In the genomic region with DNA sequence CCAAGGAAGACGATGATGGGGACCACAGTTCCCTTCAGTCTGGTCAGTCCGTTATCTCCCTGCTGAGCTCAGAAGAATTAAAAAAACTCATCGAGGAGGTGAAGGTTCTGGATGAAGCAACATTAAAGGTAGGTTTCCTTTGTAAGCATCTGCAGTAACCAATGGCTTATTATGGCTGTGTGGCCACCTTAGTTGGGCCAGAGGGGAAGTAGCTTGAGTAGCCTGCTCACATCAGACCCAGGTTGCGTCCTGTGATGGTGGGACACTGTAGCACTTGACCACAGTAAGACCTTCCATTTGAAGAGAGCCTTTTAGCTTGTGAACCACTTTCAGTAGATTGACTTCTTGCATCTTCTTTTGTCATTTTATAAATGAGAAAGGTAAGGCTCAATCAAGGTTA, we compare ENCODE assay signal across 9 cellular contexts. TPM values are rescaled to one million over a fixed set of nuclear protein-coding genes. Genes with fewer than 3 reads are reported as not detected.
DNase-seq lines count a peak whose midpoint lies in the region; ATAC-seq and TF ChIP-seq lines count a peak whose summit lies in the region.
"Had no signal": no experiment of that assay in that cellular context is flagged by ENCODE, and none has a peak within 500 bp of the region (broad histone marks: within the 10 kb centered on the region; RNA-seq: fewer than 3 reads in every experiment).

No MANE protein-coding gene starts in this region.

- TF ChIP-seq CTCF in spleen (IDR thresholded peaks at IDR 0.05 in 8 of 11, conservative IDR thresholded peaks at IDR 0.05 in 3 of 11) = no peak
- no peak for TF ChIP-seq CTCF in body of pancreas (IDR thresholded peaks at IDR 0.05)

- H3K27me3 Mint-ChIP-seq in activated CD8-positive, alpha-beta T cell treated with anti-CD3 and anti-CD28 coated beads, Interleukin-2, amount 10 ng/mL, durations not matched to agents 7 days and 5 days (ENCODE audit: low read depth) = no peaks in the 10 kb centered on the region

- H3F3A ChIP-seq in GM23248 (ENCODE audit: insufficient read depth) = no peaks in the 10 kb centered on the region

- CTCF ChIA-PET in activated CD8-positive, alpha-beta T cell treated with anti-CD3 and anti-CD28 coated beads, Interleukin-2, amount 10 ng/mL, durations not matched to agents 7 days and 5 days (lab: Charles Lee) = interaction anchor here (0.9 to 16.6 kb wide), 9 partner anchors 10 to 111 kb away, joined by 3 to 243 read pairs (median 14); a partner anchor contains a TSS

- H3K27ac ChIP-seq in spleen (peak overlapping the region; percentile 49 to 98 (median 92)), GM23248 (no peak overlapping the region), body of pancreas (no peak overlapping the region)

- DNase-seq in activated CD8-positive, alpha-beta memory T cell treated with anti-CD3 and anti-CD28 coated beads for 24 hours = peak; percentile 60
- DNase-seq in activated CD8-positive, alpha-beta memory T cell treated with anti-CD3 and anti-CD28 coated beads, Interleukin-2, amount 50 U/mL, for 48 hours = no peak
- DNase-seq in activated CD8-positive, alpha-beta T cell treated with anti-CD3 and anti-CD28 coated beads, Interleukin-2, amount 10 ng/mL, durations not matched to agents 7 days and 5 days = no peak
- no peak for DNase-seq in spleen
- no peak for DNase-seq in GM23248
- no peak for DNase-seq in body of pancreas

- H3K4me3 Mint-ChIP-seq in activated CD8-positive, alpha-beta T cell treated with anti-CD3 and anti-CD28 coated beads, Interleukin-2, amount 10 ng/mL, durations not matched to agents 7 days and 5 days = peak overlapping the region; percentile 99
- H3K4me3 Mint-ChIP-seq: mesothelial cell of epicardium had no signal

- H3K36me3 ChIP-seq in spleen (peaks cover under 1 to 86% (median 65%) of the 10 kb centered on the region in 6 donors), GM23248 (ENCODE audit: low read depth) (no peaks in the 10 kb centered on the region), body of pancreas (replicated peaks in 1 of 2; ENCODE audit: insufficient read depth in 1 of 2, low read depth in 2 of 2) (no peaks in the 10 kb centered on the region)

- no peaks in the 10 kb centered on the region for H3K9me3 Mint-ChIP-seq in activated CD8-positive, alpha-beta T cell treated with anti-CD3 and anti-CD28 coated beads, Interleukin-2, amount 10 ng/mL, durations not matched to agents 7 days and 5 days (ENCODE audit: insufficient read depth)
- H3K9me3 Mint-ChIP-seq: mesothelial cell of epicardium had no signal

- H3K4me1 ChIP-seq in spleen = peaks cover 41 to 100% (median 87%) of the 10 kb centered on the region in 6 donors
- H3K4me1 ChIP-seq in GM23248 (ENCODE audit: insufficient read depth) = peaks cover 13% of the 10 kb centered on the region
- H3K4me1 ChIP-seq in body of pancreas = no peaks in the 10 kb centered on the region

- H3K4me3 ChIP-seq in spleen (peak overlapping the region in 7 of 8 donors; percentile 65 to 87 (median 73)), GM23248 (no peak overlapping the region), body of pancreas (no peak overlapping the region)

- in situ Hi-C loops in GM23248 (cut with MboI) = no loop called here

- peaks cover 51% of the 10 kb centered on the region for H3K4me1 Mint-ChIP-seq in activated CD8-positive, alpha-beta T cell treated with anti-CD3 and anti-CD28 coated beads, Interleukin-2, amount 10 ng/mL, durations not matched to agents 7 days and 5 days (ENCODE audit: low read depth)

- ATAC-seq in HG02870 (IDR thresholded peaks at IDR 0.05; ENCODE audit: unreplicated experiment) (peak; percentile 4), body of pancreas (no peak), HG02759 (IDR thresholded peaks at IDR 0.05; ENCODE audit: unreplicated experiment) (no peak)
- ATAC-seq in activated CD8-positive, alpha-beta T cell treated with anti-CD3 and anti-CD28 coated beads, Interleukin-2, amount 10 ng/mL, durations not matched to agents 7 days and 5 days = no peak

- H3K79me2 ChIP-seq in GM23248 (ENCODE audit: insufficient read depth) = no peaks in the 10 kb centered on the region

- no peak overlapping the region for H3K9ac ChIP-seq in GM23248

- peak overlapping the region; percentile 93 for H3K27ac Mint-ChIP-seq in activated CD8-positive, alpha-beta T cell treated with anti-CD3 and anti-CD28 coated beads, Interleukin-2, amount 10 ng/mL, durations not matched to agents 7 days and 5 days
- H3K27ac Mint-ChIP-seq: mesothelial cell of epicardium had no signal

- intact Hi-C loops in spleen (cut with DNase I; ENCODE audit: low total_unique reads) (no loop called here), body of pancreas (cut with DNase I) (no loop called here)

- peaks cover 96% of the 10 kb centered on the region for H3K36me3 Mint-ChIP-seq in activated CD8-positive, alpha-beta T cell treated with anti-CD3 and anti-CD28 coated beads, Interleukin-2, amount 10 ng/mL, durations not matched to agents 7 days and 5 days (ENCODE audit: low read depth)
- H3K36me3 Mint-ChIP-seq: mesothelial cell of epicardium had no signal

- WGBS in spleen, 5 donors = 54 to 74% (median 64%) methylated on average over 4 of the region's 4 CpGs
- 91 to 95% methylated on average over 4 of the region's 4 CpGs for WGBS in GM23248 (ENCODE audit: low coverage in 1 of 2, low lambda C conversion rate in 2 of 2, missing lambda C conversion rate in 2 of 2), 2 experiments
- WGBS in body of pancreas, 2 donors = 75 to 77% methylated on average over 3 to 4 of the region's 4 CpGs

- no peak for TF ChIP-seq POLR2A in spleen (IDR thresholded peaks at IDR 0.05)
- TF ChIP-seq POLR2A in body of pancreas (IDR thresholded peaks at IDR 0.05) = no peak

- H3K27me3 ChIP-seq in spleen (replicated peaks in 1 of 7) = no peaks in the 10 kb centered on the region
- H3K27me3 ChIP-seq in GM23248 (replicated peaks; ENCODE audit: insufficient read depth) = no peaks in the 10 kb centered on the region
- H3K27me3 ChIP-seq in body of pancreas = no peaks in the 10 kb centered on the region

- H3K9me3 ChIP-seq in spleen (no peaks in the 10 kb centered on the region), GM23248 (ENCODE audit: low read depth) (no peaks in the 10 kb centered on the region), body of pancreas (no peaks in the 10 kb centered on the region)

- POLR2A ChIA-PET in activated CD8-positive, alpha-beta T cell treated with anti-CD3 and anti-CD28 coated beads, Interleukin-2, amount 10 ng/mL, durations not matched to agents 7 days and 5 days (lab: Charles Lee) = interaction anchor here (0.7 to 5.2 kb wide), 7 partner anchors 8 to 34 kb away, joined by 3 to 72 read pairs (median 11); a partner anchor contains a TSS

- no peak overlapping the region for H3K4me2 ChIP-seq in GM23248 (ENCODE audit: unreplicated experiment)

- no peaks in the 10 kb centered on the region for H3K9me2 ChIP-seq in GM23248 (ENCODE audit: insufficient read depth)

- H4K20me1 ChIP-seq in GM23248 (ENCODE audit: insufficient read depth) = no peaks in the 10 kb centered on the region

- H2AFZ ChIP-seq in GM23248 = no peak overlapping the region

RNA-seq across cellular contexts. Expression of a gene that starts 22.6 kb away (rescaled TPM):
- total RNA-seq in activated CD8-positive, alpha-beta T cell treated with anti-CD3 and anti-CD28 coated beads, Interleukin-2, amount 10 ng/mL, durations not matched to agents 7 days and 5 days = 1 to 10 TPM; 4.9 to 5.3 TPM
- total RNA-seq in spleen (10 to 100 TPM in 6 of 7 donors, 1 to 10 TPM in 1; 6.4 to 18.9 (median 11.6) TPM), body of pancreas (1 to 10 TPM; 1.3 to 9.6 TPM)
- polyA plus RNA-seq in spleen (10 to 100 TPM in 1 of 3 donors, 1 to 10 TPM in 2; 7.7 to 10.4 (median 9.0) TPM), GM23248 (2016; fragmentation: Nextera tagmentation; extraction: Ambion mirVana) (11.8 and 12.1 TPM in 2 replicates)
- 7.2 and 9.6 TPM in 2 replicates for total RNA-seq in GM23248 (2014; rRNA removed; shearing (Covaris generic))

Comparison
In these comparisons a context has a peak if more than half of its experiments do, and no peak if none do; other contexts are left out.
1. H3K27ac ChIP-seq: peak in spleen (8 of 8); none in GM23248 (single experiment) and body of pancreas (0 of 4).
2. H3K4me3 ChIP-seq: peak in spleen (7 of 8); none in GM23248 (single experiment) and body of pancreas (0 of 2).